2 cellular contexts compared by ENCODE assay signal in the genomic region with DNA sequence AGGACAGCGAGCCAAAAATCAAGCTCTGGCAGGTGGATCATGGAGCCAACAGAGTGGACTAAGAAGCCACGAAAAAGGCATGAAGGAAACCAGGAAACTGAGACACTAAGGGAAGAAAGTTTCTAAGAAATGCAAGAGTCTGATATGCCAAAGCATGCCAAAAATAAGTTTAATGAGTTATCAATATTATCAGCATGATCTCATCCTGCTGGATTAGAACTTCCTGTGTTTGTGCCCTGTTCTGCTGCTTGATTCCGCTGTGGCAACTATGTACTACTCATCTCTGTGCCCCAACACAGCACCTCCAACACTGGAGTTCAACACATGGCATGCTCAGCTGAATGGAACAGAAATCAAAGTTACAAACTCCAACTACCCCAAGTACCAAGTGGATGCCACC.
TF ChIP-seq lines count a peak whose summit lies in the region.

No MANE protein-coding gene starts in this region.

TF ChIP-seq in endothelial cell of umbilical vein, 7 proteins besides CTCF, POLR2A, EP300 and RAD21:
- TF ChIP-seq, protein P1, sequence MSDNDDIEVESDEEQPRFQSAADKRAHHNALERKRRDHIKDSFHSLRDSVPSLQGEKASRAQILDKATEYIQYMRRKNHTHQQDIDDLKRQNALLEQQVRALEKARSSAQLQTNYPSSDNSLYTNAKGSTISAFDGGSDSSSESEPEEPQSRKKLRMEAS (IDR thresholded peaks at IDR 0.05; ENCODE audit: insufficient read depth, insufficient read length) = no peak
- TF ChIP-seq GATA2 (IDR thresholded peaks at IDR 0.05; ENCODE audit: insufficient read depth, insufficient read length, low read depth, low read length) (peak; percentile 89), JUN (IDR thresholded peaks at IDR 0.05; ENCODE audit: borderline replicate concordance, insufficient read depth, insufficient read length, low read depth) (peak; percentile 62), POLR2AphosphoS5 (IDR thresholded peaks at IDR 0.05; ENCODE audit: insufficient read depth, low read depth, low read length) (peak; percentile 15)
TF ChIP-seq in endothelial cell of umbilical vein: peak in this region for 3.

TF ChIP-seq in HepG2, 621 proteins besides CTCF, POLR2A, EP300 and RAD21:
- TF ChIP-seq RXRA (CRISPR knock-in tag; IDR thresholded peaks at IDR 0.05) (no peak), ZNF460 (CRISPR knock-in tag; IDR thresholded peaks at IDR 0.05; ENCODE audit: borderline replicate concordance) (no peak)
